Comparison of ENCODE assay signal across 27 cellular contexts in the genomic region with DNA sequence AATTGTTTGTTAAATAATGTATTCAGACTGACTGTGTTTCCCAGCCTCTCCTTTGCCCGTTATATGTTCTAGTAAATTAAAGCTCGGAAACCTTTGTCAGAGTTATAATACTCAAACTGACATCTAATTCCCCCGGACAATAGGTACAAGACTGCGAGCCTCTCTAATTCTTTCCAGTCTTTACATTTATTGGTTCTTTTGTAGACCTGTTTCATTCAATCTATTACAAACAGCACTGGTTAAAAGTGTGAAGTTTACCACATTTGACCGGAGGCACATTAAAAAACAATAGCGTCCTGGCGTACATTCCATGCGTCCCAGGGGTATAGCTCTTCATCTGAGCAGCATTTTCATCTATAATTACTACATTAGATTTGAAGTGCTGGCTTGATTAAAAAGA. TPM values are rescaled to one million over a fixed set of nuclear protein-coding genes. Genes with fewer than 3 reads are reported as not detected.
"Had no signal": no experiment of that assay in that cellular context is flagged by ENCODE, and none has a peak within 500 bp of the region (broad histone marks: within the 10 kb centered on the region; RNA-seq: fewer than 3 reads in every experiment).

No MANE protein-coding gene starts in this region.

- H3K9me3 Mint-ChIP-seq: activated T-cell treated with anti-CD3 and anti-CD28 coated beads, Interleukin-2, amount 50 U/mL, for 4 hours; activated T-helper 2 cell treated with anti-CD3 and anti-CD28 coated beads, Interferon-gamma antibody, Interleukin-2, Interleukin-4, amounts not matched to agents 10 μg/mL and 5 μg/mL and 100 μg/mL, durations not matched to agents 14 hours and 24 hours and 36 hours; T-helper 1 cell treated with Interleukin-12 subunit alpha and Interleukin-12 subunit beta and Interleukin-4 antibody, amounts not matched to agents 30 μg/mL and 1 μg/mL, for 36 hours; WTC11 had no signal

- H3K4me3 ChIP-seq: adrenal gland, ascending aorta, breast epithelium, coronary artery, heart left ventricle, sigmoid colon, spleen, thyroid gland, upper lobe of right lung had no signal

- ATAC-seq: activated T-cell treated with anti-CD3 and anti-CD28 coated beads, Interleukin-2, amount 50 U/mL, for 4 hours; heart left ventricle; left colon; naive thymus-derived CD4-positive, alpha-beta T cell; stimulated activated naive CD8-positive, alpha-beta T cell treated with anti-CD3 and anti-CD28 coated beads, Interleukin-15, Interleukin-2, amounts not matched to agents 100 U/mL and 50 U/mL, for 24 hours; upper lobe of right lung; WTC11 had no signal

- DNase-seq: activated CD4-positive, alpha-beta T cell treated with anti-CD3 and anti-CD28 coated beads, Interleukin-2, amount 50 U/mL, for 48 hours; activated CD8-positive, alpha-beta memory T cell treated with anti-CD3 and anti-CD28 coated beads, Interleukin-2, amount 50 U/mL, for 48 hours; activated naive CD4-positive, alpha-beta T cell; activated T-cell treated with anti-CD3 and anti-CD28 coated beads, Interleukin-2, amount 50 U/mL, for 4 hours; adrenal gland; heart left ventricle; left colon; mesendoderm; naive thymus-derived CD4-positive, alpha-beta T cell; retina; sigmoid colon; spleen; stimulated activated CD4-positive, alpha-beta T cell treated with anti-CD3 and anti-CD28 coated beads, Interleukin-4, amount 100 ng/mL, for 1 hour; stimulated activated naive CD8-positive, alpha-beta T cell treated with anti-CD3 and anti-CD28 coated beads, Interleukin-15, Interleukin-2, amounts not matched to agents 100 U/mL and 50 U/mL, for 24 hours; T1000; thyroid gland; upper lobe of right lung had no signal

- H3K4me3 Mint-ChIP-seq: activated naive CD8-positive, alpha-beta T cell; activated T-cell treated with anti-CD3 and anti-CD28 coated beads, Interleukin-2, amount 50 U/mL, for 4 hours; naive thymus-derived CD4-positive, alpha-beta T cell; T-helper 1 cell treated with Interleukin-12 subunit alpha and Interleukin-12 subunit beta and Interleukin-4 antibody, amounts not matched to agents 30 μg/mL and 1 μg/mL, for 36 hours; WTC11 had no signal

- H3K4me1 Mint-ChIP-seq: naive thymus-derived CD4-positive, alpha-beta T cell had no signal

- H3K4me1 ChIP-seq: ascending aorta, breast epithelium, heart left ventricle, spleen, thyroid gland, upper lobe of right lung had no signal

- H3K9me3 ChIP-seq: adrenal gland, ascending aorta, breast epithelium, heart left ventricle, sigmoid colon, spleen, thyroid gland, upper lobe of right lung had no signal

- H3K36me3 Mint-ChIP-seq: activated naive CD8-positive, alpha-beta T cell; naive thymus-derived CD4-positive, alpha-beta T cell; WTC11 had no signal

- H3K36me3 ChIP-seq: adrenal gland, ascending aorta, breast epithelium, heart left ventricle, sigmoid colon, spleen, thyroid gland, upper lobe of right lung had no signal

- H3K27me3 ChIP-seq: adrenal gland, ascending aorta, breast epithelium, heart left ventricle, sigmoid colon, spleen, thyroid gland, upper lobe of right lung had no signal

- H3K27ac ChIP-seq: adrenal gland, ascending aorta, breast epithelium, coronary artery, epithelial cell of prostate, heart left ventricle, sigmoid colon, spleen, thyroid gland, upper lobe of right lung had no signal

- H3K27ac Mint-ChIP-seq: activated naive CD8-positive, alpha-beta T cell; activated T-helper 2 cell treated with anti-CD3 and anti-CD28 coated beads, Interferon-gamma antibody, Interleukin-2, Interleukin-4, amounts not matched to agents 10 μg/mL and 5 μg/mL and 100 μg/mL, durations not matched to agents 14 hours and 24 hours and 36 hours; naive thymus-derived CD4-positive, alpha-beta T cell; progenitor cell of endocrine pancreas; T-helper 1 cell treated with Interleukin-12 subunit alpha and Interleukin-12 subunit beta and Interleukin-4 antibody, amounts not matched to agents 30 μg/mL and 1 μg/mL, for 36 hours had no signal

RNA-seq across cellular contexts. Expression of gene TENM3, which starts 49.9 kb away (rescaled TPM):
- total RNA-seq: activated CD8-positive, alpha-beta memory T cell treated with anti-CD3 and anti-CD28 coated beads for 36 hours; naive thymus-derived CD4-positive, alpha-beta T cell had no signal
